14 cellular contexts compared by ENCODE assay signal in the genomic region with DNA sequence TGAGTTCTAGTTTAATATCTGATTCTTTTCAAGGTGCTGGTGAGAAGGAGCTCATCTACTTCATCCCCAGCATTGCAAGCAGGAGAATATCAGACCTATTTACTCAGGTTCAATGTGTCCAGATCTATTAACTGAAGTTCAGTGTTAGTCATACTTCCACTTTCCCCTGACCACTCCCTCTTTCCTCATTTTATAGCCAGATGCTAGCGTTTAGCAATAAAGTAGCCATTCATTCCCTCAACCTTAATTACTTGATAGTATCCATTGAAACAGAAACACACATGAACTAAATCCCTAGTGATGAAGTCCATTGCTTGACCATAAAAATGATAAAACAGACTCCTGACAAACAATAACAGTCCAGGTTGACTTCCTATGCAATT.
DNase-seq lines count a peak whose midpoint lies in the region; ATAC-seq, FAIRE-seq and TF ChIP-seq lines count a peak whose summit lies in the region.
"Had no signal": no experiment of that assay in that cellular context is flagged by ENCODE, and none has a peak within 500 bp of the region (broad histone marks: within the 10 kb centered on the region; RNA-seq: fewer than 3 reads in every experiment).

No MANE protein-coding gene starts in this region.

- TF ChIP-seq CTCF in omental fat pad (IDR thresholded peaks at IDR 0.05) = no peak

- FAIRE-seq in endometrium (lab: Jason Lieb, UNC) = peak; percentile 92
- FAIRE-seq: GM12878, islet of Langerhans had no signal

- DNase-seq in ELR (ENCODE audit: low read depth) (peak; percentile 84), OCI-M1 (lab: John Stamatoyannopoulos, UW) (peak; percentile 44), omental fat pad (ENCODE audit: low spot score) (no peak), NCI-H2171 (lab: John Stamatoyannopoulos, UW) (no peak)
- DNase-seq: activated CD4-positive, alpha-beta T cell treated with anti-CD3 and anti-CD28 coated beads for 4 hours; activated effector memory CD4-positive, alpha-beta T cell treated with Interleukin-2 at 50 U/mL for 16 hours; central memory CD4-positive, alpha-beta T cell; GOT3 had no signal

- peak; percentile 52 for ATAC-seq in omental fat pad (ENCODE audit: low FRiP score)
- ATAC-seq in HG03520 (IDR thresholded peaks at IDR 0.05; ENCODE audit: unreplicated experiment) = no peak
- no peak for ATAC-seq in HG02610 (IDR thresholded peaks at IDR 0.05; ENCODE audit: unreplicated experiment)
- ATAC-seq in GM21619 (IDR thresholded peaks at IDR 0.05; ENCODE audit: unreplicated experiment) = no peak

Comparison
In these comparisons a context has a peak if more than half of its experiments do, and no peak if none do; other contexts are left out.
1. DNase-seq: peak in ELR (single experiment) and OCI-M1 (single experiment); none in omental fat pad (single experiment) and NCI-H2171 (single experiment).